ENCODE assay signal across 1 cellular context in the genomic region with DNA sequence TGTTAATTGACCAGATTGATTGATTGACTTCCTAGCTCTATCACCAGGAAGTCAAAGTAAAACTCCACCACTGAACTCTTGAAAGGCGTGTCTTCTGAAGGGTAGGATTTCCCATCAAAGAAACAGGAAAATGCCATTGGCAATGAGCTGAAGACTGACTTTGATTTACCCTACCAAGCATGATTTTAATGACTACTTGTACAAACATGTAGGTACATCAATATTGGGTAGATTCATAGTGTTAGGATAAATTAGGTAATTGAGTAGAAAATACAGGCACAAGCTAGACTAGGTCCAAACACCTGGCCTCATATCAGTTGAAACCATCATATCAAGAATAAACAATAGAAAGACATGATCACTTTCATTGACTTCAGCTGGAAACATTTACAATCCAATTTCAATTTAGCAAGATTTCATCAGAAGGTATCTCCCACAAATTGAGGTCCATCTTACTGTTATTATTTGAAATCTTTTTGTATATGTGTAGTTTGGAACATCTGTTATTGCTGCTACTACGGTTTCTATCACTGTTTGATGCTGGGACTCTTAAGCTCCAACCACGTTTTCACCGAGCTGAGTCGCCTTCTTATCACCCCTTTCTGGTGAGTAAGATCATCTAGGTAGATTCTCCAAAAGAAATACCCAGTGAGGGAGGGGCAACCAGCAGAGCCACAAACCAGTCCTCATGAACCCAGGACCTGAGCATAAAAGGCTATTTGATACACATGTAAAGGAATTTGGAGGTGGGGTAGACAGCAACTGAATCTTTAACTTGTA.
TF ChIP-seq lines count a peak whose summit lies in the region.

No MANE protein-coding gene starts in this region.

TF ChIP-seq in IMR-90, 13 proteins besides CTCF, POLR2A, EP300 and RAD21:
- TF ChIP-seq CEBPB (IDR thresholded peaks at IDR 0.05; ENCODE audit: low read depth, low read length), result no peak
- TF ChIP-seq RFX5 (IDR thresholded peaks at IDR 0.05; ENCODE audit: low read depth, low read length), result no peak
- TF ChIP-seq MXI1 (IDR thresholded peaks at IDR 0.05; ENCODE audit: borderline replicate concordance, low read depth, low read length), result no peak
- TF ChIP-seq, protein P1, sequence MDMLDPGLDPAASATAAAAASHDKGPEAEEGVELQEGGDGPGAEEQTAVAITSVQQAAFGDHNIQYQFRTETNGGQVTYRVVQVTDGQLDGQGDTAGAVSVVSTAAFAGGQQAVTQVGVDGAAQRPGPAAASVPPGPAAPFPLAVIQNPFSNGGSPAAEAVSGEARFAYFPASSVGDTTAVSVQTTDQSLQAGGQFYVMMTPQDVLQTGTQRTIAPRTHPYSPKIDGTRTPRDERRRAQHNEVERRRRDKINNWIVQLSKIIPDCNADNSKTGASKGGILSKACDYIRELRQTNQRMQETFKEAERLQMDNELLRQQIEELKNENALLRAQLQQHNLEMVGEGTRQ (IDR thresholded peaks at IDR 0.05; ENCODE audit: low read depth, low read length), result no peak
- TF ChIP-seq SMC3 (IDR thresholded peaks at IDR 0.05; ENCODE audit: low read depth, low read length), result no peak
- no peak for TF ChIP-seq MAFK (IDR thresholded peaks at IDR 0.05; ENCODE audit: low read depth, low read length)
- no peak for TF ChIP-seq BHLHE40 (IDR thresholded peaks at IDR 0.05; ENCODE audit: low read depth, low read length)
